20 cellular contexts compared by ENCODE assay signal in the genomic region with DNA sequence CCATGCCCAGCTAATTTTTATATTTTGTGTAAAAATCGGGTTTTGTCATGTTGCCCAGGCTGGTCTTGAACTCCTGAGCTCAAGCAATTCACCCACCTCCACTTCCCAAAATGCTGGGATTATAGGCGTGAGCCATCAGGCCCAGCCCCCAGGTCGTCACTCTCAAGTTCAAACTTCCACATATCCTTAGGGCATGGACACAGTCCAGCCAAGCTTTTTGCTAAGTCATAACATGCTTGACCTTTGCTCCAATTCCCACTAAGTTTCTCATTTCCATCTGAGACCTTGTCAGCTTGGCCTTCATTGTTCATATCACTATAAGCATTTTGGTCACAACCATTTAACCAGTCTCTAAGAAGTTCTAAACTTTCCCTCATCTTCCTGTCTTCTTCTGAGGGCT. TPM values are rescaled to one million over a fixed set of nuclear protein-coding genes. Genes with fewer than 3 reads are reported as not detected.
DNase-seq lines count a peak whose midpoint lies in the region; ATAC-seq, FAIRE-seq and TF ChIP-seq lines count a peak whose summit lies in the region.
"Had no signal": no experiment of that assay in that cellular context is flagged by ENCODE, and none has a peak within 500 bp of the region (broad histone marks: within the 10 kb centered on the region; RNA-seq: fewer than 3 reads in every experiment).

No MANE protein-coding gene starts in this region.

- H3F3A ChIP-seq in MM.1S (ENCODE audit: insufficient read depth, low read length), result no peaks in the 10 kb centered on the region

- H3K9ac ChIP-seq in MM.1S (ENCODE audit: low read length), result no peak overlapping the region
- H3K9ac ChIP-seq: BLaER1 had no signal

- DNase-seq in MCF 10A (ENCODE audit: unreplicated experiment) (peak; percentile 38), breast epithelium (ENCODE audit: low spot score in 2 of 2) (no peak), NCI-H460 (ENCODE audit: extremely low read depth, low read depth) (peak; percentile 26), epithelial cell of prostate (ENCODE audit: low read depth, low spot score) (no peak), small intestine (peak; percentile 35), ureter (ENCODE audit: low spot score) (no peak), MM.1S (no peak)
- DNase-seq: CD8-positive, alpha-beta memory T cell; DMS79 treated with DMSO at 0.1 percent for 48 hours; H7; NCI-H1417; NCI-H187 treated with DMSO at 0.1 percent for 48 hours; NCI-H446; NCI-H748 treated with DMSO at 0.1 percent for 48 hours; PC-9 had no signal

- H3K79me2 ChIP-seq in MM.1S (ENCODE audit: low read length), result no peaks in the 10 kb centered on the region

- CTCF ChIA-PET in MCF 10A (lab: Yijun Ruan, JAX), result interaction anchor here (0.7 to 1.9 kb wide), 5 partner anchors 23 to 154 kb away, joined by 3 to 10 read pairs (median 3); no protein-coding TSS in a partner anchor

- H3K4me1 Mint-ChIP-seq in MCF 10A (ENCODE audit: insufficient read depth, unreplicated experiment), result no peaks in the 10 kb centered on the region
- H3K4me1 Mint-ChIP-seq: CD8-positive, alpha-beta memory T cell had no signal

- H3K9me3 ChIP-seq in breast epithelium (no peaks in the 10 kb centered on the region), small intestine (ENCODE audit: control insufficient read depth, low read depth) (no peaks in the 10 kb centered on the region), MM.1S (replicated peaks; ENCODE audit: insufficient read depth, low read length) (no peaks in the 10 kb centered on the region)
- H3K9me3 ChIP-seq: BLaER1 had no signal

- no peak overlapping the region for H3K4me2 ChIP-seq in MM.1S (ENCODE audit: low read depth, low read length)
- H3K4me2 ChIP-seq: BLaER1, PC-9 had no signal

- no peak overlapping the region for H3K4me3 ChIP-seq in breast epithelium
- H3K4me3 ChIP-seq in small intestine (ENCODE audit: low read depth in 1 of 2, low read length in 2 of 2), result no peak overlapping the region
- H3K4me3 ChIP-seq in MM.1S (ENCODE audit: low read length), result no peak overlapping the region
- H3K4me3 ChIP-seq: BLaER1, PC-9, SK-N-MC had no signal

- TF ChIP-seq CTCF in MCF 10A (IDR thresholded peaks at IDR 0.05; ENCODE audit: unreplicated experiment) (no peak), breast epithelium (IDR thresholded peaks at IDR 0.05) (no peak), MM.1S (IDR thresholded peaks at IDR 0.05; ENCODE audit: low read length) (no peak)

- no peaks in the 10 kb centered on the region for H3K36me3 Mint-ChIP-seq in MCF 10A (ENCODE audit: insufficient read depth, unreplicated experiment)
- H3K36me3 Mint-ChIP-seq: CD8-positive, alpha-beta memory T cell had no signal

- no peak overlapping the region for H3K4me3 Mint-ChIP-seq in MCF 10A (ENCODE audit: unreplicated experiment)
- H3K4me3 Mint-ChIP-seq: CD8-positive, alpha-beta memory T cell had no signal

- no peaks in the 10 kb centered on the region for H3K27me3 Mint-ChIP-seq in MCF 10A (ENCODE audit: insufficient read depth, unreplicated experiment)

- POLR2A ChIA-PET in MCF 10A (lab: Yijun Ruan, JAX), result no interaction called here

- BruUV-seq in MCF 10A (replicated peaks; lab: Mats Ljungman, UMichigan), result no TSS peak

- ATAC-seq in HG02970 (IDR thresholded peaks at IDR 0.05; ENCODE audit: low FRiP score, unreplicated experiment), result no peak
- ATAC-seq: Right ventricle myocardium inferior had no signal

- H3K27ac ChIP-seq in breast epithelium (no peak overlapping the region), epithelial cell of prostate (peak overlapping the region; percentile 21), small intestine (ENCODE audit: low read depth in 1 of 2, low read length in 1 of 2) (no peak overlapping the region), MM.1S (ENCODE audit: low read length) (no peak overlapping the region)
- H3K27ac ChIP-seq: 22Rv1, BLaER1, PC-9, SK-N-MC had no signal

- no peaks in the 10 kb centered on the region for H3K9me3 Mint-ChIP-seq in MCF 10A (ENCODE audit: unreplicated experiment)
- H3K9me3 Mint-ChIP-seq: CD8-positive, alpha-beta memory T cell had no signal

- no peak for FAIRE-seq in small intestine (lab: Jason Lieb, UNC)

- H3K36me3 ChIP-seq in breast epithelium, result no peaks in the 10 kb centered on the region
- H3K36me3 ChIP-seq in small intestine (ENCODE audit: control insufficient read depth in 2 of 2, insufficient read depth in 2 of 2, low read length in 2 of 2), result no peaks in the 10 kb centered on the region
- no peaks in the 10 kb centered on the region for H3K36me3 ChIP-seq in MM.1S (replicated peaks; ENCODE audit: insufficient read depth, low read length)
- H3K36me3 ChIP-seq: BLaER1 had no signal

- no peaks in the 10 kb centered on the region for H3K27me3 ChIP-seq in breast epithelium
- peaks cover 0 to 2% of the 10 kb centered on the region in 2 donors for H3K27me3 ChIP-seq in small intestine (ENCODE audit: control insufficient read depth in 2 of 2, insufficient read depth in 2 of 2, low read length in 2 of 2)
- H3K27me3 ChIP-seq in MM.1S (replicated peaks; ENCODE audit: insufficient read depth, low read length), result no peaks in the 10 kb centered on the region
- H3K27me3 ChIP-seq: BLaER1 had no signal

- no peak overlapping the region for H2AFZ ChIP-seq in MM.1S (ENCODE audit: low read length)
- H2AFZ ChIP-seq: PC-9 had no signal

- no peaks in the 10 kb centered on the region for H3K4me1 ChIP-seq in breast epithelium
- no peaks in the 10 kb centered on the region for H3K4me1 ChIP-seq in small intestine (ENCODE audit: control insufficient read depth in 2 of 2, insufficient read depth in 1 of 2, low read depth in 1 of 2, low read length in 1 of 2)
- no peaks in the 10 kb centered on the region for H3K4me1 ChIP-seq in MM.1S (ENCODE audit: low read length)

- WGBS in small intestine, 3 donors, result 41 to 54% (median 42%) methylated on average over 3 of the region's 3 CpGs

- intact Hi-C loops in MCF 10A (cut with micrococcal nuclease), result no loop called here
- intact Hi-C loops in breast epithelium (cut with DNase I; ENCODE audit: low total_unique reads), result no loop called here

- H3K27ac Mint-ChIP-seq in MCF 10A (ENCODE audit: low read depth, unreplicated experiment), result no peak overlapping the region

- TF ChIP-seq POLR2A in breast epithelium (IDR thresholded peaks at IDR 0.05), result no peak

- no peaks in the 10 kb centered on the region for H3K9me2 ChIP-seq in MM.1S (replicated peaks; ENCODE audit: insufficient read depth, low read length)

- no peaks in the 10 kb centered on the region for H4K20me1 ChIP-seq in MM.1S (ENCODE audit: insufficient read depth, low read length)
- H4K20me1 ChIP-seq: BLaER1 had no signal

RNA-seq across cellular contexts. Expression of gene ARAP3, which starts 43.9 kb away (rescaled TPM):
- 19.8 and 22.8 TPM in 2 replicates for total RNA-seq in MCF 10A (2022)
- total RNA-seq in breast epithelium, result 10 to 100 TPM in 1 of 3 donors, 1 to 10 TPM in 2; 2.6 to 12.1 (median 5.9) TPM
- 2.9 and 3.7 TPM in 2 replicates for total RNA-seq in NCI-H460 (2014; rRNA removed; shearing (Covaris generic))
- polyA plus RNA-seq in NCI-H460 (2014; cell fraction: nucleus; rRNA removed), result 6.8 and 7.7 TPM in 2 replicates
- polyA plus RNA-seq in small intestine, result 1 to 10 TPM in 2 of 3 donors, under 1 TPM in 1; 0.45 to 7.7 (median 1.6) TPM
- total RNA-seq in ureter, result 39.2 TPM

Comparison
In these comparisons a context has a peak if more than half of its experiments do, and no peak if none do; other contexts are left out.
1. DNase-seq: peak in MCF 10A (single experiment), NCI-H460 (single experiment) and small intestine (single experiment); none in breast epithelium (0 of 2), epithelial cell of prostate (single experiment), ureter (single experiment) and MM.1S (single experiment).